In the genomic region with DNA sequence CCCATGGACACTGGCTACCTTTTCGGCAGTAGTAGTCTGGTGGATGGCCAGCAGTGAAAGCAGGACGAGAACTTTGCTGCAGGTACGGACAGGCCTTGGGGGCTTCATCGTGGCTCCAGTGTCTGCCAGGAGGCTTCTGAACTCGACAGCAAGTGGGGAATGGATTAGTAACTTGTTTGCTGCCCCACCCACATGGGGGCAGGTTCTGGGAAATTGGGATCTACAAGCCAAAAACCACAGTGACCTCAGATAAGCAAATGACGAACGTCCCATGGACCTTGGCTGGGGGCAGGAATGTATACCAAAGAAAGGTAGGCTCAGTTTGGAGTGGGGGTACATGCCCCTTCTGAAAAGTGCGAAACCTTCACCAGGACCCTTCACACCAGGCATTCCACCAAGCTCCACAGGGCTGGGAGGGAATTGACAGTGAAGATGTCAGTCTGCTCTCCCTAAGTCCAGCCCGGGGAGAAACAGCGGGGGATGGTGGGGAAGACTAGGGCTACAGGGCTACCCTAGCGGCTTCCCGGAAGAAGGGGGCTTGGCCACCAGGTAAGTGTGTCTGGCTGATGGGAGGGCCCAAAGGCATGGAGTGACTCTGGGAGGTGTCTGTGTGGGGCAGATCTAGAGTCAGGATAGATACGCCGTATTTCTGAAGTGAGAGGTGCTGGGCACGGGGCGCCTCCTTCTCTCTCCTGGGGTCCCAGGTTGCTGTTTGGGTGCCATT, we compare ENCODE assay signal across 12 cellular contexts. TPM values are rescaled to one million over a fixed set of nuclear protein-coding genes. Genes with fewer than 3 reads are reported as not detected.
DNase-seq lines count a peak whose midpoint lies in the region; ATAC-seq, FAIRE-seq and TF ChIP-seq lines count a peak whose summit lies in the region.
"Had no signal": no experiment of that assay in that cellular context is flagged by ENCODE, and none has a peak within 500 bp of the region (broad histone marks: within the 10 kb centered on the region; RNA-seq: fewer than 3 reads in every experiment).

A gene (minus strand): TSS at position 138 of the 724 bp plus-strand sequence. CDS start 30 bp downstream, at position 108.

- CTCF ChIA-PET in CD8-positive, alpha-beta memory T cell (lab: Charles Lee), result no interaction called here

- ATAC-seq in psoas muscle (no peak), HG02938 (IDR thresholded peaks at IDR 0.05; ENCODE audit: unreplicated experiment) (no peak), GM21367 (IDR thresholded peaks at IDR 0.05; ENCODE audit: unreplicated experiment) (no peak)

- H3K27me3 Mint-ChIP-seq in CD8-positive, alpha-beta memory T cell, result no peaks in the 10 kb centered on the region

- TF ChIP-seq CTCF in esophagus muscularis mucosa (IDR thresholded peaks at IDR 0.05) (no peak), psoas muscle (IDR thresholded peaks at IDR 0.05) (no peak)

- peak within 1 kb of the TSS in 3 of 8 donors; percentile 60 to 78 (median 67) for H3K27ac Mint-ChIP-seq in CD8-positive, alpha-beta memory T cell

- no peak for TF ChIP-seq EP300 in esophagus muscularis mucosa (IDR thresholded peaks at IDR 0.05)

- TF ChIP-seq POLR2A in esophagus muscularis mucosa (IDR thresholded peaks at IDR 0.05; ENCODE audit: low read depth), result no peak

- no peak within 1 kb of the TSS for H3K27ac ChIP-seq in CD8-positive, alpha-beta memory T cell (ENCODE audit: low read depth, low read length)
- peak within 1 kb of the TSS; percentile 32 to 60 (median 54) for H3K27ac ChIP-seq in esophagus muscularis mucosa (replicated peaks in 1 of 4)
- peak within 1 kb of the TSS; percentile 97 for H3K27ac ChIP-seq in psoas muscle

- FAIRE-seq in HTR-8/SVneo (lab: Jason Lieb, UNC), result no peak

- no peak within 1 kb of the TSS for H3K4me3 ChIP-seq in CD8-positive, alpha-beta memory T cell (ENCODE audit: low read length)
- H3K4me3 ChIP-seq in esophagus muscularis mucosa, result peak within 1 kb of the TSS in 1 of 4 donors; percentile 10
- peak within 1 kb of the TSS; percentile 75 for H3K4me3 ChIP-seq in psoas muscle
- H3K4me3 ChIP-seq: ovary, tibial nerve had no signal

- H3K4me1 Mint-ChIP-seq in CD8-positive, alpha-beta memory T cell, result no peaks in the 10 kb centered on the region

- POLR2A ChIA-PET in CD8-positive, alpha-beta memory T cell (lab: Charles Lee), result no interaction called here

- no peaks in the 10 kb centered on the region for H3K9me3 ChIP-seq in CD8-positive, alpha-beta memory T cell (ENCODE audit: low read length)
- no peaks in the 10 kb centered on the region for H3K9me3 ChIP-seq in esophagus muscularis mucosa
- no peaks in the 10 kb centered on the region for H3K9me3 ChIP-seq in psoas muscle
- H3K9me3 ChIP-seq: ovary, tibial nerve had no signal

- no peaks in the 10 kb centered on the region for H3K4me1 ChIP-seq in CD8-positive, alpha-beta memory T cell (ENCODE audit: insufficient read depth, low read length)
- H3K4me1 ChIP-seq in esophagus muscularis mucosa (peaks cover 21 to 40% (median 35%) of the 10 kb centered on the region in 4 donors), psoas muscle (peaks cover 50% of the 10 kb centered on the region)

- H3K36me3 ChIP-seq in CD8-positive, alpha-beta memory T cell (ENCODE audit: insufficient read depth, low read length), result no peaks in the 10 kb centered on the region
- peaks cover 0 to 24% (median 4%) of the 10 kb centered on the region in 4 donors for H3K36me3 ChIP-seq in esophagus muscularis mucosa
- H3K36me3 ChIP-seq in psoas muscle (ENCODE audit: insufficient read depth in 1 of 2, low read depth in 1 of 2), result peaks cover 0 to 54% of the 10 kb centered on the region in 2 donors
- H3K36me3 ChIP-seq: ovary had no signal

- DNase-seq in CD8-positive, alpha-beta memory T cell, result no peak
- DNase-seq in OCI-M1 (lab: John Stamatoyannopoulos, UW) (peak; percentile 67), esophagus muscularis mucosa (ENCODE audit: extremely low spot score) (no peak), psoas muscle (no peak), HTR-8/SVneo (ENCODE audit: insufficient read length, low spot score) (no peak), kidney tubule cell (ENCODE audit: low spot score) (no peak)
- DNase-seq: NCI-H526 treated with DMSO at 0.1 percent for 48 hours had no signal

- no peaks in the 10 kb centered on the region for H3K9me3 Mint-ChIP-seq in CD8-positive, alpha-beta memory T cell

- no peaks in the 10 kb centered on the region for H3K27me3 ChIP-seq in CD8-positive, alpha-beta memory T cell (ENCODE audit: insufficient read depth, low read length, poor library complexity, severe bottlenecking)
- no peaks in the 10 kb centered on the region for H3K27me3 ChIP-seq in esophagus muscularis mucosa
- H3K27me3 ChIP-seq in psoas muscle (ENCODE audit: insufficient read depth in 3 of 3, low read length in 2 of 3), result no peaks in the 10 kb centered on the region
- H3K27me3 ChIP-seq: ovary, tibial nerve had no signal

- intact Hi-C loops in esophagus muscularis mucosa (cut with DNase I), result no loop called here
- intact Hi-C loops in psoas muscle (cut with DNase I), result no loop called here

- H3K4me3 Mint-ChIP-seq in CD8-positive, alpha-beta memory T cell, result no peak within 1 kb of the TSS

- peaks cover 0 to 22% (median 5%) of the 10 kb centered on the region in 3 donors for H3K36me3 Mint-ChIP-seq in CD8-positive, alpha-beta memory T cell

- 80% methylated on average over 16 of the region's 16 CpGs for WGBS in esophagus muscularis mucosa
- WGBS in psoas muscle, 3 donors, result 66 to 81% (median 69%) methylated on average over 16 of the region's 16 CpGs

RNA-seq across cellular contexts. Expression of the gene that starts here (rescaled TPM):
- total RNA-seq in CD8-positive, alpha-beta memory T cell, result 10 to 100 TPM; 10.9 to 11.2 TPM
- not detected for polyA plus RNA-seq in CD8-positive, alpha-beta memory T cell
- total RNA-seq in esophagus muscularis mucosa, result 1 to 10 TPM; 2.0 to 4.6 (median 2.8) TPM
- 10 to 100 TPM; 13.1 to 90.8 (median 38.8) TPM for total RNA-seq in psoas muscle
- 10 to 100 TPM in 1 of 3 donors, 1 to 10 TPM in 2; 1.3 to 29.2 (median 7.4) TPM for polyA plus RNA-seq in psoas muscle
- total RNA-seq: epithelial cell of proximal tubule had no signal
